ENCODE assay signal across 11 cellular contexts in the genomic region with DNA sequence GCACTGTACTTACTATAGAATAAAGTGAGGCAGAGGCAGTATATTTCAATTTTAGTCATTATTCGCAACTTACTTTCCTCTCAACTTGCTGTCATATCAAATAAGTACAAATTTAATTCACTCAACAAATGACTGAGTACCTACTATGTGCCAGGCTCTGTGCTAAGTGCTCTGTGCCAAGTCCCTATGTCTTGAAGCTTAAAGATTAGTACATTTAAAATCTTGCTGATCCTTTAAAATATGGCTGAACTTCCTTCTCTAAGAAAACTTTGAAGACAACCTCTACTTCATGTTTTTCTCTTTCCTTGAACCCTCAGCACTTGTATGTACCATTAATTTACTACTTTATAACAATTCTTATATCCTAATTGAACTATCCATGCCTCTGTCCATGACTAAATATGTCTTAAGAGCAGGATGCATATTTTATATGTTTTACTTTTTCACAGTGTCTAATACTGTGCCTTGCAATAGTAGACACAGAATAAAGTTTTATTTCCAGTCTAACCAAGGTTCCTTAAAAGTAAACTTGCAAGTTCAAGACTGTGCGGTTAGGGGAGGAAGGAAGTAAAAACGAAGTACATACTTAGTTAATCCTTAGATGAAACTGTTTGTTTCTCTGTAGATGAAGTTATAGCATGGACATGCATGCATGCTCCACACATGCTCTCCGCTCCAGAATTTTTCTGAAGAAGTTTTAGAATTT. TPM values are rescaled to one million over a fixed set of nuclear protein-coding genes. Genes with fewer than 3 reads are reported as not detected.
DNase-seq lines count a peak whose midpoint lies in the region; ATAC-seq and TF ChIP-seq lines count a peak whose summit lies in the region.
"Had no signal": no experiment of that assay in that cellular context is flagged by ENCODE, and none has a peak within 500 bp of the region (broad histone marks: within the 10 kb centered on the region; RNA-seq: fewer than 3 reads in every experiment).

No MANE protein-coding gene starts in this region.

- H3K79me2 ChIP-seq in hepatocyte = no peaks in the 10 kb centered on the region

- no peaks in the 10 kb centered on the region for H3K9me3 ChIP-seq in left ventricle myocardium inferior (replicated peaks)
- no peaks in the 10 kb centered on the region for H3K9me3 ChIP-seq in right cardiac atrium (ENCODE audit: control insufficient read depth, low read length)
- H3K9me3 ChIP-seq in hepatocyte (ENCODE audit: low read depth) = no peaks in the 10 kb centered on the region
- H3K9me3 ChIP-seq in thyroid gland = no peaks in the 10 kb centered on the region
- H3K9me3 ChIP-seq: gastrocnemius medialis, tibial artery had no signal

- no peak for TF ChIP-seq POLR2A in thyroid gland (IDR thresholded peaks at IDR 0.05)

- ATAC-seq in right cardiac atrium (no peak), GM19397 (IDR thresholded peaks at IDR 0.05; ENCODE audit: unreplicated experiment) (no peak), GM18873 (IDR thresholded peaks at IDR 0.05; ENCODE audit: low FRiP score, unreplicated experiment) (no peak)

- H3K9me2 ChIP-seq in hepatocyte (replicated peaks; ENCODE audit: insufficient read depth) = no peaks in the 10 kb centered on the region

- H3K27me3 ChIP-seq in left ventricle myocardium inferior (ENCODE audit: low read depth) = no peaks in the 10 kb centered on the region
- no peaks in the 10 kb centered on the region for H3K27me3 ChIP-seq in right cardiac atrium (ENCODE audit: control insufficient read depth, insufficient read depth)
- no peaks in the 10 kb centered on the region for H3K27me3 ChIP-seq in hepatocyte
- H3K27me3 ChIP-seq in thyroid gland = no peaks in the 10 kb centered on the region
- H3K27me3 ChIP-seq: gastrocnemius medialis, tibial artery had no signal

- no peak overlapping the region for H3K4me3 ChIP-seq in left ventricle myocardium inferior
- H3K4me3 ChIP-seq in right cardiac atrium (ENCODE audit: low read length) = no peak overlapping the region
- H3K4me3 ChIP-seq in hepatocyte = no peak overlapping the region
- no peak overlapping the region for H3K4me3 ChIP-seq in thyroid gland (replicated peaks in 1 of 3)
- H3K4me3 ChIP-seq: gastrocnemius medialis, tibial artery had no signal

- H3K27ac ChIP-seq in left ventricle myocardium inferior (replicated peaks) (peak overlapping the region; percentile 14), right cardiac atrium (ENCODE audit: low read length) (no peak overlapping the region), hepatocyte (peak overlapping the region; percentile 71), thyroid gland (no peak overlapping the region)
- H3K27ac ChIP-seq: gastrocnemius medialis, tibial artery had no signal

- WGBS in right cardiac atrium = 84% methylated on average over 4 of the region's 4 CpGs
- 83% methylated on average over 4 of the region's 4 CpGs for WGBS in hepatocyte (ENCODE audit: low lambda C conversion rate, missing lambda C conversion rate)
- WGBS in thyroid gland, 2 donors = 89 to 91% methylated on average over 4 of the region's 4 CpGs

- no peak overlapping the region for H2AFZ ChIP-seq in hepatocyte

- H3K4me2 ChIP-seq in hepatocyte = peak overlapping the region; percentile 53

- intact Hi-C loops in left ventricle myocardium inferior (cut with micrococcal nuclease) = no loop called here
- intact Hi-C loops in right cardiac atrium (cut with DNase I) = loop anchor here in 1 of 4 donors (10.0 kb wide), 1 partner anchor 197 kb away; a partner anchor contains a TSS
- intact Hi-C loops in thyroid gland (cut with DNase I) = no loop called here

- peaks cover 85% of the 10 kb centered on the region for H3K36me3 ChIP-seq in left ventricle myocardium inferior
- no peaks in the 10 kb centered on the region for H3K36me3 ChIP-seq in hepatocyte (replicated peaks; ENCODE audit: insufficient read depth, low read depth)
- H3K36me3 ChIP-seq in thyroid gland = peaks cover 8 to 28% of the 10 kb centered on the region in 2 donors

- no peaks in the 10 kb centered on the region for H4K20me1 ChIP-seq in hepatocyte (ENCODE audit: insufficient read depth, poor library complexity, severe bottlenecking)

- TF ChIP-seq CTCF in left ventricle myocardium inferior (IDR thresholded peaks at IDR 0.05; ENCODE audit: borderline replicate concordance) (no peak), hepatocyte (IDR thresholded peaks at IDR 0.05; ENCODE audit: poor library complexity) (no peak), thyroid gland (IDR thresholded peaks at IDR 0.05) (no peak)

- no peaks in the 10 kb centered on the region for H3K4me1 ChIP-seq in left ventricle myocardium inferior
- no peaks in the 10 kb centered on the region for H3K4me1 ChIP-seq in right cardiac atrium (ENCODE audit: control insufficient read depth, insufficient read depth, low read length)
- peaks cover 4% of the 10 kb centered on the region for H3K4me1 ChIP-seq in hepatocyte (ENCODE audit: insufficient read depth)
- H3K4me1 ChIP-seq in thyroid gland = no peaks in the 10 kb centered on the region
- H3K4me1 ChIP-seq: gastrocnemius medialis, tibial artery had no signal

- DNase-seq in left ventricle myocardium inferior (no peak), right cardiac atrium (no peak), OCI-M2 (lab: John Stamatoyannopoulos, UW; ENCODE audit: unreplicated experiment) (peak; percentile 96), hepatocyte (ENCODE audit: low spot score) (no peak), thyroid gland (no peak), NCI-H2029 treated with DMSO at 0.1 percent for 48 hours (lab: John Stamatoyannopoulos, UW) (no peak)
- DNase-seq: gastrocnemius medialis, NCI-H2227 treated with DMSO at 0.1 percent for 48 hours, tibial artery had no signal

RNA-seq across cellular contexts. Expression of a gene that starts 10.0 kb away (rescaled TPM):
- total RNA-seq in left ventricle myocardium inferior (10.8 TPM), right cardiac atrium (10 to 100 TPM; 13.5 to 19.0 (median 14.5) TPM), hepatocyte (23.7 and 26.2 TPM in 2 replicates), thyroid gland (10 to 100 TPM; 25.7 to 32.2 (median 30.0) TPM)
- polyA plus RNA-seq in right cardiac atrium (4.8 TPM), hepatocyte (6.6 and 7.9 TPM in 2 replicates)

RNA-seq across cellular contexts. Expression of a gene that starts 18.4 kb away (rescaled TPM):
- total RNA-seq in left ventricle myocardium inferior (29.7 TPM), right cardiac atrium (10 to 100 TPM; 22.5 to 24.9 (median 23.6) TPM), hepatocyte (33.6 and 37.2 TPM in 2 replicates), thyroid gland (100 to 1,000 TPM in 1 of 4 donors, 10 to 100 TPM in 3; 31.1 to 112 (median 53.7) TPM)
- polyA plus RNA-seq in right cardiac atrium (11.8 TPM), hepatocyte (7.0 and 9.8 TPM in 2 replicates)

RNA-seq across cellular contexts. Expression of a gene that starts 21.6 kb away (rescaled TPM):
- total RNA-seq in left ventricle myocardium inferior = 166 TPM
- 100 to 1,000 TPM; 107 to 114 (median 111) TPM for total RNA-seq in right cardiac atrium
- 96.4 TPM for polyA plus RNA-seq in right cardiac atrium
- total RNA-seq in hepatocyte = 107 and 110 TPM in 2 replicates
- polyA plus RNA-seq in hepatocyte = 126 and 130 TPM in 2 replicates
- total RNA-seq in thyroid gland = 100 to 1,000 TPM in 1 of 4 donors, 10 to 100 TPM in 3; 62.2 to 133 (median 77.9) TPM

Comparison
In these comparisons a context has a peak if more than half of its experiments do, and no peak if none do; other contexts are left out.
1. H3K27ac ChIP-seq: peak in left ventricle myocardium inferior (single experiment) and hepatocyte (single experiment); none in right cardiac atrium (single experiment) and thyroid gland (0 of 3).